Comparison of ENCODE assay signal across 18 cellular contexts in genomic region chrX:71216446-71216845, GRCh38. TPM values are rescaled to one million over a fixed set of nuclear protein-coding genes. Genes with fewer than 3 reads are reported as not detected.
A peak's percentile ranks its signal among the peaks of the same experiment; 100 is the strongest.
DNase-seq lines count a peak whose midpoint lies in the region; ATAC-seq and TF ChIP-seq lines count a peak whose summit lies in the region.
"Had no signal": no experiment of that assay in that cellular context is flagged by ENCODE, and none has a peak within 500 bp of the region (broad histone marks: within the 10 kb centered on the region; RNA-seq: fewer than 3 reads in every experiment).

No MANE protein-coding gene starts in this region.

- ATAC-seq in mucosa of descending colon, result peak; percentile 35
- ATAC-seq: activated naive CD4-positive, alpha-beta T cell treated with anti-CD3 and anti-CD28 coated beads, Interleukin-2, amount 50 U/mL, for 72 hours had no signal

- H3K4me3 ChIP-seq in SJCRH30 (no peak overlapping the region), mucosa of descending colon (no peak overlapping the region)
- no peak overlapping the region for H3K4me3 ChIP-seq in CD8-positive, alpha-beta memory T cell (ENCODE audit: low read length)
- H3K4me3 ChIP-seq: lower lobe of right lung had no signal

- peaks cover 7% of the 10 kb centered on the region; the same call in 1 of the 2 replicates for H3K4me1 ChIP-seq in SJCRH30
- peaks cover 4% of the 10 kb centered on the region for H3K4me1 ChIP-seq in mucosa of descending colon (ENCODE audit: low read depth)
- no peaks in the 10 kb centered on the region for H3K4me1 ChIP-seq in CD8-positive, alpha-beta memory T cell (ENCODE audit: insufficient read depth, low read length)
- H3K4me1 ChIP-seq: lower lobe of right lung had no signal

- H3K27ac ChIP-seq in SJCRH30, result no peak overlapping the region
- no peak overlapping the region for H3K27ac ChIP-seq in CD8-positive, alpha-beta memory T cell (ENCODE audit: low read depth, low read length)
- H3K27ac ChIP-seq: lower lobe of right lung, neutrophil had no signal

- peak overlapping the region; percentile 35 for H3K27ac Mint-ChIP-seq in Calu3 (ENCODE audit: unreplicated experiment)
- no peak overlapping the region for H3K27ac Mint-ChIP-seq in activated naive CD4-positive, alpha-beta T cell treated with anti-CD3 and anti-CD28 coated beads for 36 hours
- peak overlapping the region in 1 of 8 donors; percentile 24 for H3K27ac Mint-ChIP-seq in CD8-positive, alpha-beta memory T cell
- H3K27ac Mint-ChIP-seq: activated B cell treated with CpG ODN at 0.5 μM for 24 hours, HFFc6 had no signal

- POLR2A ChIA-PET in CD8-positive, alpha-beta memory T cell (lab: Charles Lee), result no interaction called here

- H3K27me3 Mint-ChIP-seq in Calu3 (ENCODE audit: unreplicated experiment), result no peaks in the 10 kb centered on the region
- H3K27me3 Mint-ChIP-seq in activated naive CD4-positive, alpha-beta T cell treated with anti-CD3 and anti-CD28 coated beads for 36 hours (ENCODE audit: low read depth), result peaks cover 3% of the 10 kb centered on the region
- H3K27me3 Mint-ChIP-seq in CD8-positive, alpha-beta memory T cell, result peaks cover 0 to 12% of the 10 kb centered on the region in 2 donors

- peaks cover 50% of the 10 kb centered on the region for H3K4me1 Mint-ChIP-seq in Calu3 (ENCODE audit: low read depth, unreplicated experiment)
- peaks cover 4% of the 10 kb centered on the region for H3K4me1 Mint-ChIP-seq in activated naive CD4-positive, alpha-beta T cell treated with anti-CD3 and anti-CD28 coated beads for 36 hours (ENCODE audit: low read depth)
- peaks cover 0 to 3% (median 0%) of the 10 kb centered on the region in 3 donors for H3K4me1 Mint-ChIP-seq in CD8-positive, alpha-beta memory T cell
- H3K4me1 Mint-ChIP-seq: activated B cell treated with CpG ODN at 0.5 μM for 24 hours had no signal

- peaks cover 38% of the 10 kb centered on the region for H3K36me3 Mint-ChIP-seq in Calu3 (ENCODE audit: insufficient read depth, unreplicated experiment)
- no peaks in the 10 kb centered on the region for H3K36me3 Mint-ChIP-seq in activated naive CD4-positive, alpha-beta T cell treated with anti-CD3 and anti-CD28 coated beads for 36 hours (ENCODE audit: low read depth)
- no peaks in the 10 kb centered on the region for H3K36me3 Mint-ChIP-seq in CD8-positive, alpha-beta memory T cell
- H3K36me3 Mint-ChIP-seq: activated naive CD4-positive, alpha-beta T cell treated with anti-CD3 and anti-CD28 coated beads, Interleukin-2, amount 50 U/mL, for 72 hours had no signal

- intact Hi-C loops in Calu3 (cut with micrococcal nuclease; ENCODE audit: unreplicated experiment) (loop anchor here (10.0 kb wide), 1 partner anchor 148 kb away; the partner anchor contains the start of gene TAF1), mucosa of descending colon (cut with DNase I, micrococcal nuclease) (no loop called here)
- intact Hi-C loops in activated naive CD4-positive, alpha-beta T cell treated with anti-CD3 and anti-CD28 coated beads for 36 hours (cut with micrococcal nuclease), result no loop called here

- TF ChIP-seq CTCF in Calu3 (IDR thresholded peaks at IDR 0.05; ENCODE audit: unreplicated experiment) (no peak), mucosa of descending colon (IDR thresholded peaks at IDR 0.05) (no peak)

- H3K9me3 ChIP-seq in SJCRH30 (replicated peaks) (no peaks in the 10 kb centered on the region), mucosa of descending colon (no peaks in the 10 kb centered on the region)
- H3K9me3 ChIP-seq in CD8-positive, alpha-beta memory T cell (ENCODE audit: low read length), result no peaks in the 10 kb centered on the region
- H3K9me3 ChIP-seq: lower lobe of right lung, neutrophil had no signal

- peak overlapping the region; percentile 75 for H3K4me3 Mint-ChIP-seq in Calu3 (ENCODE audit: low read depth, unreplicated experiment)
- no peak overlapping the region for H3K4me3 Mint-ChIP-seq in activated naive CD4-positive, alpha-beta T cell treated with anti-CD3 and anti-CD28 coated beads for 36 hours
- H3K4me3 Mint-ChIP-seq in CD8-positive, alpha-beta memory T cell, result no peak overlapping the region
- H3K4me3 Mint-ChIP-seq: activated B cell treated with CpG ODN at 0.5 μM for 24 hours, HFFc6 had no signal

- no peaks in the 10 kb centered on the region for H3K9me3 Mint-ChIP-seq in Calu3 (ENCODE audit: low read depth, unreplicated experiment)
- no peaks in the 10 kb centered on the region for H3K9me3 Mint-ChIP-seq in activated naive CD4-positive, alpha-beta T cell treated with anti-CD3 and anti-CD28 coated beads for 36 hours
- no peaks in the 10 kb centered on the region for H3K9me3 Mint-ChIP-seq in CD8-positive, alpha-beta memory T cell
- H3K9me3 Mint-ChIP-seq: activated B cell treated with CpG ODN at 0.5 μM for 24 hours; activated naive CD4-positive, alpha-beta T cell treated with anti-CD3 and anti-CD28 coated beads, Interleukin-2, amount 50 U/mL, for 72 hours; HFFc6 had no signal

- DNase-seq in Calu3 (peak; percentile 9), NCI-H2029 (lab: John Stamatoyannopoulos, UW) (peak; percentile 83), SJCRH30 (peak; percentile 9 to 48), mucosa of descending colon (peak in 2 of 3 donors; percentile 24 to 27), RKO (ENCODE audit: low spot score) (no peak), SIG-M5 (lab: John Stamatoyannopoulos, UW) (no peak)
- no peak for DNase-seq in activated naive CD4-positive, alpha-beta T cell treated with anti-CD3 and anti-CD28 coated beads for 36 hours
- DNase-seq in CD8-positive, alpha-beta memory T cell, result no peak
- DNase-seq: ACHN; activated B cell treated with CpG ODN at 0.5 μM for 24 hours; activated CD8-positive, alpha-beta memory T cell treated with anti-CD3 and anti-CD28 coated beads, Interleukin-2, amount 50 U/mL, for 4 hours; central memory CD4-positive, alpha-beta T cell; erythroblast; HFFc6; hippocampal formation; lower lobe of right lung had no signal

- no peaks in the 10 kb centered on the region for H3K36me3 ChIP-seq in SJCRH30
- no peaks in the 10 kb centered on the region for H3K36me3 ChIP-seq in mucosa of descending colon (ENCODE audit: low read depth)
- H3K36me3 ChIP-seq in CD8-positive, alpha-beta memory T cell (ENCODE audit: insufficient read depth, low read length), result no peaks in the 10 kb centered on the region
- H3K36me3 ChIP-seq: lower lobe of right lung, neutrophil had no signal

- CTCF ChIA-PET in Calu3 (lab: Charles Lee), result interaction anchor here (0.6 to 1.2 kb wide), 4 partner anchors 9 to 1092 kb away, joined by 3 to 5 read pairs (median 3); partner anchors contain the start of gene TAF1
- CTCF ChIA-PET in activated naive CD4-positive, alpha-beta T cell treated with anti-CD3 and anti-CD28 coated beads for 36 hours (lab: Charles Lee), result no interaction called here
- CTCF ChIA-PET in CD8-positive, alpha-beta memory T cell (lab: Charles Lee), result no interaction called here

- no peaks in the 10 kb centered on the region for H3K27me3 ChIP-seq in SJCRH30
- peaks cover 6% of the 10 kb centered on the region for H3K27me3 ChIP-seq in CD8-positive, alpha-beta memory T cell (ENCODE audit: insufficient read depth, low read length, poor library complexity, severe bottlenecking)
- H3K27me3 ChIP-seq: neutrophil had no signal

- no TSS peak for BruUV-seq in Calu3 (replicated peaks; lab: Mats Ljungman, UMichigan)

RNA-seq across cellular contexts. Expression of gene GJB1, which starts 6.6 kb away (rescaled TPM):
- total RNA-seq in Calu3 (2022) (80.4 and 96.9 TPM in 2 replicates), mucosa of descending colon (10 to 100 TPM; 24.2 to 78.9 (median 58.2) TPM)
- 1.1 and 1.2 TPM in 2 replicates for total RNA-seq in SJCRH30 (2014; rRNA removed; shearing (Covaris generic))
- not detected for total RNA-seq in activated naive CD4-positive, alpha-beta T cell treated with anti-CD3 and anti-CD28 coated beads for 36 hours
- not detected for total RNA-seq in CD8-positive, alpha-beta memory T cell
- not detected for polyA plus RNA-seq in CD8-positive, alpha-beta memory T cell
- total RNA-seq: activated B cell treated with CpG ODN at 0.5 μM for 24 hours, HFFc6 had no signal

RNA-seq across cellular contexts. Expression of gene ZMYM3, which starts 37.5 kb away (rescaled TPM):
- 42.9 and 45.7 TPM in 2 replicates for total RNA-seq in Calu3 (2022)
- total RNA-seq in SJCRH30 (2014; rRNA removed; shearing (Covaris generic)), result 46.6 and 49.9 TPM in 2 replicates
- total RNA-seq in mucosa of descending colon, result 10 to 100 TPM; 13.7 to 24.9 (median 16.4) TPM
- 1 to 10 TPM; 7.7 to 8.2 TPM for total RNA-seq in activated naive CD4-positive, alpha-beta T cell treated with anti-CD3 and anti-CD28 coated beads for 36 hours
- total RNA-seq in CD8-positive, alpha-beta memory T cell, result 10 to 100 TPM; 16.5 to 16.7 TPM
- 7.4 TPM for polyA plus RNA-seq in CD8-positive, alpha-beta memory T cell

Comparison
In these comparisons a context has a peak if more than half of its experiments do, and no peak if none do; other contexts are left out.
1. DNase-seq: peak in Calu3 (single experiment), NCI-H2029 (single experiment), SJCRH30 (2 of 2) and mucosa of descending colon (2 of 3); none in RKO (single experiment), activated naive CD4-positive, alpha-beta T cell treated with anti-CD3 and anti-CD28 coated beads for 36 hours (single experiment), CD8-positive, alpha-beta memory T cell (0 of 5) and SIG-M5 (single experiment).
2. RNA of gene GJB1, which starts 6.6 kb away (total RNA-seq): 80.4 to 96.9 TPM in Calu3 and 24.2 to 78.9 TPM in mucosa of descending colon; 1.1 to 1.2 TPM in SJCRH30, not detected in activated naive CD4-positive, alpha-beta T cell treated with anti-CD3 and anti-CD28 coated beads for 36 hours and not detected in CD8-positive, alpha-beta memory T cell; every median in the first group is over 10 times any median in the second.